Comparison of ENCODE assay signal across 8 cellular contexts in genomic region chr10:62082729-62083412, GRCh38.
A peak's percentile ranks its signal among the peaks of the same experiment; 100 is the strongest.
DNase-seq lines count a peak whose midpoint lies in the region; ATAC-seq and TF ChIP-seq lines count a peak whose summit lies in the region.

No MANE protein-coding gene starts in this region.

- ATAC-seq in HG03378 (IDR thresholded peaks at IDR 0.05; ENCODE audit: unreplicated experiment), result peak; percentile 49

- DNase-seq in activated T-cell treated with anti-CD3 and anti-CD28 coated beads for 24 hours (ENCODE audit: low read depth), result peak; percentile 19
- DNase-seq in activated T-cell treated with anti-CD3 and anti-CD28 coated beads for 4 hours, result no peak
- peak; percentile 75 for DNase-seq in activated CD4-positive, alpha-beta memory T cell treated with anti-CD3 and anti-CD28 coated beads for 36 hours
- peak; percentile 72 for DNase-seq in fibroblast of pulmonary artery (ENCODE audit: low read depth)
- DNase-seq in progenitor cell of endocrine pancreas (ENCODE audit: low spot score, unreplicated experiment), result no peak
- no peak for DNase-seq in DMS79 (lab: John Stamatoyannopoulos, UW)
- DNase-seq in GF-D8 (lab: John Stamatoyannopoulos, UW), result no peak

- TF ChIP-seq CTCF in fibroblast of pulmonary artery (IDR thresholded peaks at IDR 0.05; ENCODE audit: low read length, missing control alignments) (no peak), progenitor cell of endocrine pancreas (IDR thresholded peaks at IDR 0.05; ENCODE audit: unreplicated experiment) (no peak)

- POLR2A ChIA-PET in activated CD4-positive, alpha-beta memory T cell treated with anti-CD3 and anti-CD28 coated beads for 36 hours (lab: Charles Lee), result interaction anchor here (0.7 to 1.6 kb wide), 5 partner anchors 21 to 103 kb away, joined by 5 to 9 read pairs (median 6); no protein-coding TSS in a partner anchor

- intact Hi-C loops in activated CD4-positive, alpha-beta memory T cell treated with anti-CD3 and anti-CD28 coated beads for 36 hours (cut with micrococcal nuclease), result loop anchor here (1.0 to 5.0 kb wide), 3 partner anchors 32 to 159 kb away; no protein-coding TSS in a partner anchor

- peaks cover 77% of the 10 kb centered on the region for H3K4me1 Mint-ChIP-seq in activated CD4-positive, alpha-beta memory T cell treated with anti-CD3 and anti-CD28 coated beads for 36 hours (ENCODE audit: low read depth)
- peaks cover 29% of the 10 kb centered on the region for H3K4me1 Mint-ChIP-seq in progenitor cell of endocrine pancreas (ENCODE audit: low read depth)

- peaks cover 75% of the 10 kb centered on the region for H3K36me3 Mint-ChIP-seq in activated CD4-positive, alpha-beta memory T cell treated with anti-CD3 and anti-CD28 coated beads for 36 hours
- peaks cover 13% of the 10 kb centered on the region for H3K36me3 Mint-ChIP-seq in progenitor cell of endocrine pancreas (ENCODE audit: insufficient read depth)

- no peaks in the 10 kb centered on the region for H3K9me3 Mint-ChIP-seq in activated CD4-positive, alpha-beta memory T cell treated with anti-CD3 and anti-CD28 coated beads for 36 hours
- no peaks in the 10 kb centered on the region for H3K9me3 Mint-ChIP-seq in progenitor cell of endocrine pancreas (ENCODE audit: low read depth)

- H3K4me3 ChIP-seq in fibroblast of pulmonary artery (replicated peaks; ENCODE audit: low read depth, low read length), result peak overlapping the region; percentile 15

- CTCF ChIA-PET in activated CD4-positive, alpha-beta memory T cell treated with anti-CD3 and anti-CD28 coated beads for 36 hours (lab: Charles Lee), result interaction anchor here (1.3 to 1.9 kb wide), 3 partner anchors 17 to 161 kb away, joined by 3 to 5 read pairs (median 3); no protein-coding TSS in a partner anchor

- peak overlapping the region; percentile 18 for H3K4me3 Mint-ChIP-seq in activated CD4-positive, alpha-beta memory T cell treated with anti-CD3 and anti-CD28 coated beads for 36 hours
- H3K4me3 Mint-ChIP-seq in progenitor cell of endocrine pancreas (ENCODE audit: low read depth), result no peak overlapping the region

- H3K27me3 Mint-ChIP-seq in activated CD4-positive, alpha-beta memory T cell treated with anti-CD3 and anti-CD28 coated beads for 36 hours, result no peaks in the 10 kb centered on the region
- H3K27me3 Mint-ChIP-seq in progenitor cell of endocrine pancreas, result no peaks in the 10 kb centered on the region

- peak overlapping the region; percentile 85 for H3K27ac Mint-ChIP-seq in activated CD4-positive, alpha-beta memory T cell treated with anti-CD3 and anti-CD28 coated beads for 36 hours
- peak overlapping the region; percentile 25 for H3K27ac Mint-ChIP-seq in progenitor cell of endocrine pancreas

Comparison
In these comparisons a context has a peak if more than half of its experiments do, and no peak if none do; other contexts are left out.
1. DNase-seq: peak in activated T-cell treated with anti-CD3 and anti-CD28 coated beads for 24 hours (single experiment), activated CD4-positive, alpha-beta memory T cell treated with anti-CD3 and anti-CD28 coated beads for 36 hours (single experiment) and fibroblast of pulmonary artery (single experiment); none in activated T-cell treated with anti-CD3 and anti-CD28 coated beads for 4 hours (single experiment), progenitor cell of endocrine pancreas (single experiment), DMS79 (single experiment) and GF-D8 (single experiment).